1 cellular context compared by ENCODE assay signal in the genomic region with DNA sequence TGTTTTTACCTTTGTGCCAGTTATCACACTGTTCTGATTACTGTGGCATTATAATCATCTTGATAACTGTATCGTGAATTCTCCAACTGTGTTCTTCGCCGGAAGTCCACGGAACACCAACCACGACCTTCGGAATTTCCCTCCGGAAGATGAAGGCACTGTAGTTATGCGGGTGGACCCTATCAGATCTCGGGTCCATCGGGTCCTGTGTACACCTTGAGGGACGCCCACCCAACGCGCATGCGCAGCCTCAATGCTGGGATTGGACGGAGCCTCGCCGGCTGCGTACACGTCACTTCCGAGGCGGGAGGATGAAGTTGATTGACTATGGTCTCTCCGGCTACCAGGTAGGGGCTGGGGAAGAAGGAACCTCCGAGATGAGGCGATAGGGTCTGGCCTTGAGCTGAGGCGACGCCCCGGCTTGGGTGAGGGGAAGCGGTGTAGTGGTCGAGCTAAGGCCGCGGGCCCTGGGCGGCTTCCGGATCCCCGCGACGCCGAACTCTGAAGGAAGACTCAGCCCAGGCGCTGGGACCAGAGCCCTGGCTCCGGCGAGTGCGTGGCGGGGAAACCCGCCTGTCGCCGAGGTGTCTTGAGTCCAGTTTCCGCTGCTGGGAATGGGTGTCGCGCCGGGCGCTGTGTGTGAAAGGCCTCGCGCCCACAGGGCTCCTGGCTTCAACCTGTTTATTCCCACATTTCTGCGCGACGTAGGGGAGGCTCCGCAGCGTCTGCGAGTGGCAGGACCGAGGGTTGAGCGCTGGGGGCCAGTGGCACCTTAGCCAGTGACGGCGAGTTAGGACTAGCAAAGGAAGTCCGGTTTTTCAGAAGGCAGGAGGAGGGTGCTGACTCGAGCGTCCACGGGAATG.
TF ChIP-seq lines count a peak whose summit lies in the region.

A gene with protein sequence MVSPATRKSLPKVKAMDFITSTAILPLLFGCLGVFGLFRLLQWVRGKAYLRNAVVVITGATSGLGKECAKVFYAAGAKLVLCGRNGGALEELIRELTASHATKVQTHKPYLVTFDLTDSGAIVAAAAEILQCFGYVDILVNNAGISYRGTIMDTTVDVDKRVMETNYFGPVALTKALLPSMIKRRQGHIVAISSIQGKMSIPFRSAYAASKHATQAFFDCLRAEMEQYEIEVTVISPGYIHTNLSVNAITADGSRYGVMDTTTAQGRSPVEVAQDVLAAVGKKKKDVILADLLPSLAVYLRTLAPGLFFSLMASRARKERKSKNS (plus strand): TSS at position 320 of the 863 bp plus-strand sequence. CDS start 8 bp downstream, at position 328.

TF ChIP-seq in WTC11, 78 proteins besides CTCF, POLR2A, EP300 and RAD21 (continued from another document and continues in another):
- TF ChIP-seq, protein P1, sequence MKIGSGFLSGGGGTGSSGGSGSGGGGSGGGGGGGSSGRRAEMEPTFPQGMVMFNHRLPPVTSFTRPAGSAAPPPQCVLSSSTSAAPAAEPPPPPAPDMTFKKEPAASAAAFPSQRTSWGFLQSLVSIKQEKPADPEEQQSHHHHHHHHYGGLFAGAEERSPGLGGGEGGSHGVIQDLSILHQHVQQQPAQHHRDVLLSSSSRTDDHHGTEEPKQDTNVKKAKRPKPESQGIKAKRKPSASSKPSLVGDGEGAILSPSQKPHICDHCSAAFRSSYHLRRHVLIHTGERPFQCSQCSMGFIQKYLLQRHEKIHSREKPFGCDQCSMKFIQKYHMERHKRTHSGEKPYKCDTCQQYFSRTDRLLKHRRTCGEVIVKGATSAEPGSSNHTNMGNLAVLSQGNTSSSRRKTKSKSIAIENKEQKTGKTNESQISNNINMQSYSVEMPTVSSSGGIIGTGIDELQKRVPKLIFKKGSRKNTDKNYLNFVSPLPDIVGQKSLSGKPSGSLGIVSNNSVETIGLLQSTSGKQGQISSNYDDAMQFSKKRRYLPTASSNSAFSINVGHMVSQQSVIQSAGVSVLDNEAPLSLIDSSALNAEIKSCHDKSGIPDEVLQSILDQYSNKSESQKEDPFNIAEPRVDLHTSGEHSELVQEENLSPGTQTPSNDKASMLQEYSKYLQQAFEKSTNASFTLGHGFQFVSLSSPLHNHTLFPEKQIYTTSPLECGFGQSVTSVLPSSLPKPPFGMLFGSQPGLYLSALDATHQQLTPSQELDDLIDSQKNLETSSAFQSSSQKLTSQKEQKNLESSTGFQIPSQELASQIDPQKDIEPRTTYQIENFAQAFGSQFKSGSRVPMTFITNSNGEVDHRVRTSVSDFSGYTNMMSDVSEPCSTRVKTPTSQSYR (CRISPR knock-in tag; IDR thresholded peaks at IDR 0.05) = no peak
- no peak for TF ChIP-seq CREB1 (CRISPR knock-in tag; IDR thresholded peaks at IDR 0.05)
- no peak for TF ChIP-seq ZNF416 (CRISPR knock-in tag; IDR thresholded peaks at IDR 0.05)
- no peak for TF ChIP-seq OVOL2 (CRISPR knock-in tag; IDR thresholded peaks at IDR 0.05; ENCODE audit: borderline replicate concordance)
- TF ChIP-seq GABPB1 (CRISPR knock-in tag; IDR thresholded peaks at IDR 0.05) = peak; percentile 66
- TF ChIP-seq ZBTB43 (CRISPR knock-in tag; IDR thresholded peaks at IDR 0.05) = 0 out of 2 replicates have a peak, but pooled peaks have one; percentile 19
- TF ChIP-seq AFF4 (CRISPR knock-in tag; IDR thresholded peaks at IDR 0.05; ENCODE audit: borderline replicate concordance) = no peak
- TF ChIP-seq MXD4 (CRISPR knock-in tag; IDR thresholded peaks at IDR 0.05; ENCODE audit: borderline replicate concordance) = no peak
- TF ChIP-seq NR3C1 (CRISPR knock-in tag; conservative IDR thresholded peaks at IDR 0.05; ENCODE audit: low read depth) = no peak
- peak; percentile 93 for TF ChIP-seq FOXK1 (CRISPR knock-in tag; IDR thresholded peaks at IDR 0.05)
- no peak for TF ChIP-seq IRF1 (CRISPR knock-in tag; IDR thresholded peaks at IDR 0.05)
- no peak for TF ChIP-seq GTF2I (CRISPR knock-in tag; conservative IDR thresholded peaks at IDR 0.05)
- no peak for TF ChIP-seq ZNF671 (CRISPR knock-in tag; IDR thresholded peaks at IDR 0.05)
- no peak for TF ChIP-seq NFE2L1 (CRISPR knock-in tag; IDR thresholded peaks at IDR 0.05)
- TF ChIP-seq SOX15 (CRISPR knock-in tag; IDR thresholded peaks at IDR 0.05) = no peak
- no peak for TF ChIP-seq PRDM15 (CRISPR knock-in tag; IDR thresholded peaks at IDR 0.05)
- TF ChIP-seq ZNF317 (CRISPR knock-in tag; IDR thresholded peaks at IDR 0.05; ENCODE audit: borderline replicate concordance, low read depth) = no peak
- no peak for TF ChIP-seq PRRX2 (CRISPR knock-in tag; IDR thresholded peaks at IDR 0.05)
- peak; percentile 64 for TF ChIP-seq SP1 (CRISPR knock-in tag; conservative IDR thresholded peaks at IDR 0.05)
- TF ChIP-seq, protein P2, sequence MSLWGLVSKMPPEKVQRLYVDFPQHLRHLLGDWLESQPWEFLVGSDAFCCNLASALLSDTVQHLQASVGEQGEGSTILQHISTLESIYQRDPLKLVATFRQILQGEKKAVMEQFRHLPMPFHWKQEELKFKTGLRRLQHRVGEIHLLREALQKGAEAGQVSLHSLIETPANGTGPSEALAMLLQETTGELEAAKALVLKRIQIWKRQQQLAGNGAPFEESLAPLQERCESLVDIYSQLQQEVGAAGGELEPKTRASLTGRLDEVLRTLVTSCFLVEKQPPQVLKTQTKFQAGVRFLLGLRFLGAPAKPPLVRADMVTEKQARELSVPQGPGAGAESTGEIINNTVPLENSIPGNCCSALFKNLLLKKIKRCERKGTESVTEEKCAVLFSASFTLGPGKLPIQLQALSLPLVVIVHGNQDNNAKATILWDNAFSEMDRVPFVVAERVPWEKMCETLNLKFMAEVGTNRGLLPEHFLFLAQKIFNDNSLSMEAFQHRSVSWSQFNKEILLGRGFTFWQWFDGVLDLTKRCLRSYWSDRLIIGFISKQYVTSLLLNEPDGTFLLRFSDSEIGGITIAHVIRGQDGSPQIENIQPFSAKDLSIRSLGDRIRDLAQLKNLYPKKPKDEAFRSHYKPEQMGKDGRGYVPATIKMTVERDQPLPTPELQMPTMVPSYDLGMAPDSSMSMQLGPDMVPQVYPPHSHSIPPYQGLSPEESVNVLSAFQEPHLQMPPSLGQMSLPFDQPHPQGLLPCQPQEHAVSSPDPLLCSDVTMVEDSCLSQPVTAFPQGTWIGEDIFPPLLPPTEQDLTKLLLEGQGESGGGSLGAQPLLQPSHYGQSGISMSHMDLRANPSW (CRISPR knock-in tag; conservative IDR thresholded peaks at IDR 0.05; ENCODE audit: low read depth) = no peak
- no peak for TF ChIP-seq RORB (CRISPR knock-in tag; IDR thresholded peaks at IDR 0.05)
- no peak for TF ChIP-seq TEAD4 (CRISPR knock-in tag; IDR thresholded peaks at IDR 0.05)
- TF ChIP-seq SMAD4 (CRISPR knock-in tag; IDR thresholded peaks at IDR 0.05) = no peak
- no peak for TF ChIP-seq TEAD1 (CRISPR knock-in tag; IDR thresholded peaks at IDR 0.05)
- 0 out of 2 replicates have a peak, but pooled peaks have one; percentile 44 for TF ChIP-seq MYBL2 (CRISPR knock-in tag; IDR thresholded peaks at IDR 0.05)
- TF ChIP-seq, protein P3, sequence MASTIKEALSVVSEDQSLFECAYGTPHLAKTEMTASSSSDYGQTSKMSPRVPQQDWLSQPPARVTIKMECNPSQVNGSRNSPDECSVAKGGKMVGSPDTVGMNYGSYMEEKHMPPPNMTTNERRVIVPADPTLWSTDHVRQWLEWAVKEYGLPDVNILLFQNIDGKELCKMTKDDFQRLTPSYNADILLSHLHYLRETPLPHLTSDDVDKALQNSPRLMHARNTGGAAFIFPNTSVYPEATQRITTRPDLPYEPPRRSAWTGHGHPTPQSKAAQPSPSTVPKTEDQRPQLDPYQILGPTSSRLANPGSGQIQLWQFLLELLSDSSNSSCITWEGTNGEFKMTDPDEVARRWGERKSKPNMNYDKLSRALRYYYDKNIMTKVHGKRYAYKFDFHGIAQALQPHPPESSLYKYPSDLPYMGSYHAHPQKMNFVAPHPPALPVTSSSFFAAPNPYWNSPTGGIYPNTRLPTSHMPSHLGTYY (CRISPR knock-in tag; IDR thresholded peaks at IDR 0.05) = no peak
- TF ChIP-seq ZNF219 (CRISPR knock-in tag; IDR thresholded peaks at IDR 0.05; ENCODE audit: borderline replicate concordance) = no peak
- TF ChIP-seq IRF2 (CRISPR knock-in tag; IDR thresholded peaks at IDR 0.05; ENCODE audit: borderline replicate concordance, low read depth) = no peak
- TF ChIP-seq ETV6 (CRISPR knock-in tag; IDR thresholded peaks at IDR 0.05) = peak; percentile 66; the same call in 1 of the 2 replicates
- TF ChIP-seq, protein P4, sequence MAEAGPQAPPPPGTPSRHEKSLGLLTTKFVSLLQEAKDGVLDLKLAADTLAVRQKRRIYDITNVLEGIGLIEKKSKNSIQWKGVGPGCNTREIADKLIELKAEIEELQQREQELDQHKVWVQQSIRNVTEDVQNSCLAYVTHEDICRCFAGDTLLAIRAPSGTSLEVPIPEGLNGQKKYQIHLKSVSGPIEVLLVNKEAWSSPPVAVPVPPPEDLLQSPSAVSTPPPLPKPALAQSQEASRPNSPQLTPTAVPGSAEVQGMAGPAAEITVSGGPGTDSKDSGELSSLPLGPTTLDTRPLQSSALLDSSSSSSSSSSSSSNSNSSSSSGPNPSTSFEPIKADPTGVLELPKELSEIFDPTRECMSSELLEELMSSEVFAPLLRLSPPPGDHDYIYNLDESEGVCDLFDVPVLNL (CRISPR knock-in tag; IDR thresholded peaks at IDR 0.05; ENCODE audit: borderline replicate concordance, low read depth) = no peak
- TF ChIP-seq EMX1 (CRISPR knock-in tag; IDR thresholded peaks at IDR 0.05) = no peak
